Comparison of ENCODE assay signal across 8 cellular contexts in genomic region chr2:15562354-15563031, GRCh38. TPM values are rescaled to one million over a fixed set of nuclear protein-coding genes. Genes with fewer than 3 reads are reported as not detected.
A peak's percentile ranks its signal among the peaks of the same experiment; 100 is the strongest.
DNase-seq lines count a peak whose midpoint lies in the region; ATAC-seq and TF ChIP-seq lines count a peak whose summit lies in the region.

No MANE protein-coding gene starts in this region.

- peaks cover 37 to 46% (median 40%) of the 10 kb centered on the region in 3 donors for H3K4me1 Mint-ChIP-seq in CD8-positive, alpha-beta memory T cell
- H3K4me1 Mint-ChIP-seq in nephron progenitor cell, result peaks cover 66% of the 10 kb centered on the region

- no peak for ATAC-seq in omental fat pad (ENCODE audit: low FRiP score)

- H3K27ac Mint-ChIP-seq in CD8-positive, alpha-beta memory T cell, result peak overlapping the region in 6 of 8 donors; percentile 54 to 99 (median 94)
- peak overlapping the region; percentile 99 for H3K27ac Mint-ChIP-seq in nephron progenitor cell

- no peaks in the 10 kb centered on the region for H3K9me3 ChIP-seq in CD8-positive, alpha-beta memory T cell (ENCODE audit: low read length)
- no peaks in the 10 kb centered on the region for H3K9me3 ChIP-seq in OCI-LY1 (ENCODE audit: low read length)
- no peaks in the 10 kb centered on the region for H3K9me3 ChIP-seq in ectodermal cell (ENCODE audit: control insufficient read depth, low read length)

- H3K36me3 Mint-ChIP-seq in CD8-positive, alpha-beta memory T cell, result peaks cover 0 to 16% (median 0%) of the 10 kb centered on the region in 3 donors
- H3K36me3 Mint-ChIP-seq in nephron progenitor cell (ENCODE audit: low read depth), result no peaks in the 10 kb centered on the region

- peaks cover 10% of the 10 kb centered on the region; the same call in 1 of the 2 replicates for H3K79me2 ChIP-seq in OCI-LY1 (ENCODE audit: insufficient read depth, low read length)

- H3K4me3 Mint-ChIP-seq in CD8-positive, alpha-beta memory T cell, result peak overlapping the region; percentile 57 to 100 (median 99)
- H3K4me3 Mint-ChIP-seq in nephron progenitor cell, result peak overlapping the region; percentile 98

- H3F3A ChIP-seq in OCI-LY1 (ENCODE audit: insufficient read depth, low read length), result no peaks in the 10 kb centered on the region

- whole genome bisulfite sequencing in ectodermal cell, 2 experiments, result 86% methylated on average over 3 to 5 of the region's 6 CpGs

- POLR2A ChIA-PET in CD8-positive, alpha-beta memory T cell (lab: Charles Lee), result interaction anchor here (0.6 to 1.3 kb wide), 2 partner anchors 30 to 32 kb away, joined by 3 to 5 read pairs; no protein-coding TSS in a partner anchor

- H3K36me3 ChIP-seq in CD8-positive, alpha-beta memory T cell (ENCODE audit: insufficient read depth, low read length), result no peaks in the 10 kb centered on the region
- H3K36me3 ChIP-seq in OCI-LY1 (ENCODE audit: insufficient read depth, low read length), result no peaks in the 10 kb centered on the region
- H3K36me3 ChIP-seq in ectodermal cell (ENCODE audit: control insufficient read depth, insufficient read depth, low read length), result no peaks in the 10 kb centered on the region

- no peaks in the 10 kb centered on the region for H3K9me2 ChIP-seq in OCI-LY1 (ENCODE audit: low read depth, low read length)

- peaks cover 12% of the 10 kb centered on the region for H3K4me1 ChIP-seq in CD8-positive, alpha-beta memory T cell (ENCODE audit: insufficient read depth, low read length)
- H3K4me1 ChIP-seq in OCI-LY1 (ENCODE audit: insufficient read depth, low read length, severe bottlenecking) (peaks cover 28% of the 10 kb centered on the region), ectodermal cell (ENCODE audit: control insufficient read depth, insufficient read depth, low read length) (peaks cover 12% of the 10 kb centered on the region)

- peak overlapping the region; percentile 72 for H3K27ac ChIP-seq in CD8-positive, alpha-beta memory T cell (ENCODE audit: low read depth, low read length)
- H3K27ac ChIP-seq in OCI-LY1 (ENCODE audit: low read depth, low read length, poor library complexity, severe bottlenecking) (no peak overlapping the region), ectodermal cell (ENCODE audit: insufficient read depth, low read depth, low read length, poor library complexity, severe bottlenecking) (peak overlapping the region; percentile 92)

- no peak overlapping the region; the same call in 1 of the 2 replicates for H2AFZ ChIP-seq in OCI-LY1 (ENCODE audit: low read length)

- DNase-seq in CD8-positive, alpha-beta memory T cell, result no peak
- DNase-seq in nephron progenitor cell, result no peak
- DNase-seq in omental fat pad (ENCODE audit: low spot score), result no peak
- DNase-seq in SHP77 treated with DMSO at 0.1 percent for 48 hours (lab: John Stamatoyannopoulos, UW), result no peak
- no peak for DNase-seq in LoVo (ENCODE audit: low spot score)
- no peak for DNase-seq in putamen (ENCODE audit: low spot score)

- no peaks in the 10 kb centered on the region for H3K9me3 Mint-ChIP-seq in CD8-positive, alpha-beta memory T cell
- no peaks in the 10 kb centered on the region for H3K9me3 Mint-ChIP-seq in nephron progenitor cell

- no peaks in the 10 kb centered on the region for H3K27me3 ChIP-seq in CD8-positive, alpha-beta memory T cell (ENCODE audit: insufficient read depth, low read length, poor library complexity, severe bottlenecking)
- H3K27me3 ChIP-seq in OCI-LY1 (ENCODE audit: insufficient read depth, low read length) (no peaks in the 10 kb centered on the region), ectodermal cell (ENCODE audit: control insufficient read depth, insufficient read depth, low read length, poor library complexity, severe bottlenecking) (no peaks in the 10 kb centered on the region)

- CTCF ChIA-PET in CD8-positive, alpha-beta memory T cell (lab: Charles Lee), result interaction anchor here (1.1 to 1.5 kb wide), 4 partner anchors 10 to 33 kb away, joined by 3 to 9 read pairs (median 5); partner anchors contain the start of gene DDX1

- no peaks in the 10 kb centered on the region for H4K20me1 ChIP-seq in OCI-LY1 (ENCODE audit: insufficient read depth, low read length)

- no peak for TF ChIP-seq CTCF in OCI-LY1 (IDR thresholded peaks at IDR 0.05; ENCODE audit: low read length)
- TF ChIP-seq CTCF in nephron progenitor cell (IDR thresholded peaks at IDR 0.05), result no peak
- no peak for TF ChIP-seq CTCF in omental fat pad (IDR thresholded peaks at IDR 0.05)

- H3K27me3 Mint-ChIP-seq in CD8-positive, alpha-beta memory T cell, result peaks cover 8 to 9% of the 10 kb centered on the region in 2 donors
- H3K27me3 Mint-ChIP-seq in nephron progenitor cell (ENCODE audit: low read depth, poor library complexity), result peaks cover 5% of the 10 kb centered on the region

- H3K9ac ChIP-seq in OCI-LY1 (ENCODE audit: low read length), result no peak overlapping the region

- peak overlapping the region; percentile 71 for H3K4me3 ChIP-seq in CD8-positive, alpha-beta memory T cell (ENCODE audit: low read length)
- H3K4me3 ChIP-seq in OCI-LY1 (ENCODE audit: low read depth, low read length, poor library complexity, severe bottlenecking) (peak overlapping the region; percentile 90), ectodermal cell (ENCODE audit: insufficient read depth, low read depth, low read length) (no peak overlapping the region)

- peak overlapping the region; percentile 71; the same call in 1 of the 2 replicates for H3K4me2 ChIP-seq in OCI-LY1 (ENCODE audit: low read length)

RNA-seq across cellular contexts. Expression of gene NBAS, which starts 1.4 kb away (rescaled TPM):
- 10 to 100 TPM; 30.6 to 34.1 TPM for total RNA-seq in CD8-positive, alpha-beta memory T cell
- 22.0 TPM for polyA plus RNA-seq in CD8-positive, alpha-beta memory T cell
- polyA plus RNA-seq in ectodermal cell (2013, experiment 1 of 4), result 44.6 TPM
- 49.7 TPM for polyA plus RNA-seq in ectodermal cell (2013, experiment 2 of 4)
- polyA plus RNA-seq in ectodermal cell (2013, experiment 3 of 4), result 42.9 TPM
- polyA plus RNA-seq in ectodermal cell (2013, experiment 4 of 4), result 41.6 TPM
- total RNA-seq in omental fat pad, result 10 to 100 TPM; 29.4 to 57.7 (median 38.2) TPM

RNA-seq across cellular contexts. Expression of gene DDX1, which starts 29.2 kb away (rescaled TPM):
- 100 to 1,000 TPM; 132 to 137 TPM for total RNA-seq in CD8-positive, alpha-beta memory T cell
- 54.1 TPM for polyA plus RNA-seq in CD8-positive, alpha-beta memory T cell
- 116 TPM for polyA plus RNA-seq in ectodermal cell (2013, experiment 1 of 4)
- polyA plus RNA-seq in ectodermal cell (2013, experiment 2 of 4), result 130 TPM
- polyA plus RNA-seq in ectodermal cell (2013, experiment 3 of 4), result 90.5 TPM
- 97.2 TPM for polyA plus RNA-seq in ectodermal cell (2013, experiment 4 of 4)
- 10 to 100 TPM; 48.7 to 60.0 (median 55.1) TPM for total RNA-seq in omental fat pad
